10 cellular contexts compared by ENCODE assay signal in genomic region chr2:20677301-20678176, GRCh38. TPM values are rescaled to one million over a fixed set of nuclear protein-coding genes. Genes with fewer than 3 reads are reported as not detected.
DNase-seq lines count a peak whose midpoint lies in the region; ATAC-seq and TF ChIP-seq lines count a peak whose summit lies in the region.
"Had no signal": no experiment of that assay in that cellular context is flagged by ENCODE, and none has a peak within 500 bp of the region (broad histone marks: within the 10 kb centered on the region; RNA-seq: fewer than 3 reads in every experiment).

No MANE protein-coding gene starts in this region.

- H3K36me3 Mint-ChIP-seq in Calu3 (ENCODE audit: insufficient read depth, unreplicated experiment): no peaks in the 10 kb centered on the region
- peaks cover 5% of the 10 kb centered on the region for H3K36me3 Mint-ChIP-seq in endothelial cell (ENCODE audit: low read depth, unreplicated experiment)

- ATAC-seq in GM19452 (IDR thresholded peaks at IDR 0.05; ENCODE audit: unreplicated experiment): peak; percentile 42
- peak; percentile 42 for ATAC-seq in HG03159 (IDR thresholded peaks at IDR 0.05; ENCODE audit: unreplicated experiment)

- POLR2A ChIA-PET in PC-9 (lab: Charles Lee; ENCODE audit: unreplicated experiment): no interaction called here
- POLR2A ChIA-PET in HEK293T (lab: Yijun Ruan, JAX): interaction anchor here (1.2 to 1.4 kb wide), 2 partner anchors 145 to 230 kb away, joined by 3 to 4 read pairs; partner anchors contain the start of genes LDAH and RHOB

- DNase-seq in Calu3 (no peak), endothelial cell (ENCODE audit: low spot score) (peak; percentile 41), PC-9 (no peak), NCI-H1092 treated with DMSO at 0.1 percent for 48 hours (lab: John Stamatoyannopoulos, UW) (no peak), HEK293T (ENCODE audit: extremely low spot score) (no peak), NCI-H2107 treated with DMSO at 0.1 percent for 48 hours (lab: John Stamatoyannopoulos, UW; ENCODE audit: unreplicated experiment) (no peak)
- DNase-seq: DMS153 had no signal

- no peaks in the 10 kb centered on the region for H3K27me3 ChIP-seq in PC-9 (ENCODE audit: insufficient read depth, low read depth)

- H3K36me3 ChIP-seq in PC-9 (ENCODE audit: low read depth): no peaks in the 10 kb centered on the region
- H3K36me3 ChIP-seq: cardiac muscle cell had no signal

- H4K20me1 ChIP-seq in PC-9 (ENCODE audit: insufficient read depth): no peaks in the 10 kb centered on the region

- H3K9me3 Mint-ChIP-seq in Calu3 (ENCODE audit: low read depth, unreplicated experiment) (no peaks in the 10 kb centered on the region), endothelial cell (ENCODE audit: unreplicated experiment) (no peaks in the 10 kb centered on the region)

- H3K4me3 Mint-ChIP-seq in Calu3 (ENCODE audit: low read depth, unreplicated experiment) (no peak overlapping the region), endothelial cell (ENCODE audit: unreplicated experiment) (peak overlapping the region; percentile 67)

- no peaks in the 10 kb centered on the region for H3K9me3 ChIP-seq in PC-9 (ENCODE audit: insufficient read depth, low read depth)

- H3K4me2 ChIP-seq in PC-9: no peak overlapping the region

- no peaks in the 10 kb centered on the region for H3K9me2 ChIP-seq in PC-9 (ENCODE audit: insufficient read depth)

- CTCF ChIA-PET in Calu3 (lab: Charles Lee): interaction anchor here (0.7 to 0.8 kb wide), 2 partner anchors 10 to 16 kb away, joined by 3 read pairs; no protein-coding TSS in a partner anchor
- CTCF ChIA-PET in PC-9 (lab: Charles Lee): interaction anchor here (0.6 kb wide), 1 partner anchor 77 kb away, joined by 5 read pairs; no protein-coding TSS in a partner anchor
- CTCF ChIA-PET in HEK293T (lab: Yijun Ruan, JAX): interaction anchor here (1.4 to 3.6 kb wide), 4 partner anchors 11 to 26 kb away, joined by 5 to 17 read pairs (median 10); partner anchors contain the start of genes GDF7 and HS1BP3

- intact Hi-C loops in Calu3 (cut with micrococcal nuclease; ENCODE audit: unreplicated experiment): no loop called here
- intact Hi-C loops in PC-9 (cut with micrococcal nuclease; ENCODE audit: unreplicated experiment): no loop called here

- no peaks in the 10 kb centered on the region for H3K79me2 ChIP-seq in PC-9 (ENCODE audit: low read depth)

- H3K27ac ChIP-seq in PC-9: no peak overlapping the region
- H3K27ac ChIP-seq: cardiac muscle cell had no signal

- no peaks in the 10 kb centered on the region for H3F3A ChIP-seq in PC-9 (ENCODE audit: insufficient read depth, low read depth)

- BruUV-seq in Calu3 (replicated peaks; lab: Mats Ljungman, UMichigan) (no TSS peak), PC-9 (replicated peaks; lab: Mats Ljungman, UMichigan) (no TSS peak)

- 0 out of 2 replicates have a peak, but pooled peaks cover 5% of the 10 kb centered on the region for H3K4me1 ChIP-seq in PC-9 (replicated peaks; ENCODE audit: insufficient read depth)

- no peak overlapping the region for H2AFZ ChIP-seq in PC-9

- H3K27ac Mint-ChIP-seq in Calu3 (ENCODE audit: unreplicated experiment): no peak overlapping the region
- no peak overlapping the region for H3K27ac Mint-ChIP-seq in endothelial cell (ENCODE audit: unreplicated experiment)

- H3K27me3 Mint-ChIP-seq in Calu3 (ENCODE audit: unreplicated experiment) (no peaks in the 10 kb centered on the region), endothelial cell (ENCODE audit: unreplicated experiment) (peaks cover 6% of the 10 kb centered on the region)

- no peaks in the 10 kb centered on the region for H3K4me1 Mint-ChIP-seq in Calu3 (ENCODE audit: low read depth, unreplicated experiment)
- peaks cover 60% of the 10 kb centered on the region for H3K4me1 Mint-ChIP-seq in endothelial cell (ENCODE audit: unreplicated experiment)

- TF ChIP-seq CTCF in Calu3 (IDR thresholded peaks at IDR 0.05; ENCODE audit: unreplicated experiment) (peak; percentile 18), endothelial cell (IDR thresholded peaks at IDR 0.05; ENCODE audit: unreplicated experiment) (peak; percentile 51), PC-9 (conservative IDR thresholded peaks at IDR 0.05) (no peak; the same call in 1 of the 2 replicates)

- H3K4me3 ChIP-seq in PC-9: no peak overlapping the region
- H3K4me3 ChIP-seq: cardiac muscle cell had no signal

TF ChIP-seq in HEK293T, 16 proteins besides CTCF, POLR2A, EP300 and RAD21:
- TF ChIP-seq NFRKB (IDR thresholded peaks at IDR 0.05) (no peak), SP1 (IDR thresholded peaks at IDR 0.05) (no peak), BHLHE40 (IDR thresholded peaks at IDR 0.05; ENCODE audit: borderline replicate concordance) (no peak), ARNT (IDR thresholded peaks at IDR 0.05) (no peak), FOXK2 (IDR thresholded peaks at IDR 0.05) (no peak), ELF4 (IDR thresholded peaks at IDR 0.05) (no peak), TARDBP (IDR thresholded peaks at IDR 0.05) (no peak), FOXM1 (IDR thresholded peaks at IDR 0.05; ENCODE audit: borderline replicate concordance) (no peak)
- TF ChIP-seq, protein P1, sequence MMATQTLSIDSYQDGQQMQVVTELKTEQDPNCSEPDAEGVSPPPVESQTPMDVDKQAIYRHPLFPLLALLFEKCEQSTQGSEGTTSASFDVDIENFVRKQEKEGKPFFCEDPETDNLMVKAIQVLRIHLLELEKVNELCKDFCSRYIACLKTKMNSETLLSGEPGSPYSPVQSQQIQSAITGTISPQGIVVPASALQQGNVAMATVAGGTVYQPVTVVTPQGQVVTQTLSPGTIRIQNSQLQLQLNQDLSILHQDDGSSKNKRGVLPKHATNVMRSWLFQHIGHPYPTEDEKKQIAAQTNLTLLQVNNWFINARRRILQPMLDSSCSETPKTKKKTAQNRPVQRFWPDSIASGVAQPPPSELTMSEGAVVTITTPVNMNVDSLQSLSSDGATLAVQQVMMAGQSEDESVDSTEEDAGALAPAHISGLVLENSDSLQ (IDR thresholded peaks at IDR 0.05): no peak

RNA-seq across cellular contexts. Expression of gene GDF7, which starts 10.6 kb away (rescaled TPM):
- total RNA-seq in Calu3 (2022) (not detected in 2 replicates), endothelial cell (ENCODE audit: unreplicated experiment) (11.2 TPM), PC-9 (2021) (0.04 TPM in 1 of 2 replicates, not detected in the other)

RNA-seq across cellular contexts. Expression of gene HS1BP3, which starts 26.6 kb away (rescaled TPM):
- total RNA-seq in Calu3 (2022): 26.4 and 28.5 TPM in 2 replicates
- 33.6 TPM for total RNA-seq in endothelial cell (ENCODE audit: unreplicated experiment)
- total RNA-seq in PC-9 (2021): 16.2 and 18.0 TPM in 2 replicates

Comparison
In these comparisons a context has a peak if more than half of its experiments do, and no peak if none do; other contexts are left out.
1. RNA of gene GDF7, which starts 10.6 kb away (total RNA-seq): 11.2 TPM in endothelial cell (single experiment); 0.04 TPM in PC-9 and not detected in Calu3; every median in the first group is over 10 times any median in the second.